In the genomic region with DNA sequence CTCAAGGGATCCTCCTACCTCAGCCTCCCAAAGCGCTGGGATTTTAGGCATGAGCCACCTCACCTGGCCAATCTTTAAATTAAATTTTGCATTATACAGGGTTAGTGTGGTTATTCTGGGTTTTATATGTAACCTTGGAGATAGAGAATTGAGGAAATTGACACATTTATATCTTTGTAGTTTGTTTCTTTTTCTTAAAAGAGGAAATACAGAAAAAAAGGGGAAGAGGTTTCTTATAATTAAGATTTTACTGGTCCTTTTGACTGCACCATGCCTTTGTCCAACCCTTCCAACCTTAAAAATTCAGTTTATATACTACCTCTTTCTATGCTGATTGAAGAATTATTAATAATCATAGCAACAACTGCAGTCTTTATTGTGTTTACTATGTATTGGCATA, we compare ENCODE assay signal across 1 cellular context.
TF ChIP-seq lines count a peak whose summit lies in the region.

No MANE protein-coding gene starts in this region.

TF ChIP-seq in K562, 482 proteins besides CTCF, POLR2A, EP300 and RAD21 (continued from another document):
- TF ChIP-seq, protein P1, sequence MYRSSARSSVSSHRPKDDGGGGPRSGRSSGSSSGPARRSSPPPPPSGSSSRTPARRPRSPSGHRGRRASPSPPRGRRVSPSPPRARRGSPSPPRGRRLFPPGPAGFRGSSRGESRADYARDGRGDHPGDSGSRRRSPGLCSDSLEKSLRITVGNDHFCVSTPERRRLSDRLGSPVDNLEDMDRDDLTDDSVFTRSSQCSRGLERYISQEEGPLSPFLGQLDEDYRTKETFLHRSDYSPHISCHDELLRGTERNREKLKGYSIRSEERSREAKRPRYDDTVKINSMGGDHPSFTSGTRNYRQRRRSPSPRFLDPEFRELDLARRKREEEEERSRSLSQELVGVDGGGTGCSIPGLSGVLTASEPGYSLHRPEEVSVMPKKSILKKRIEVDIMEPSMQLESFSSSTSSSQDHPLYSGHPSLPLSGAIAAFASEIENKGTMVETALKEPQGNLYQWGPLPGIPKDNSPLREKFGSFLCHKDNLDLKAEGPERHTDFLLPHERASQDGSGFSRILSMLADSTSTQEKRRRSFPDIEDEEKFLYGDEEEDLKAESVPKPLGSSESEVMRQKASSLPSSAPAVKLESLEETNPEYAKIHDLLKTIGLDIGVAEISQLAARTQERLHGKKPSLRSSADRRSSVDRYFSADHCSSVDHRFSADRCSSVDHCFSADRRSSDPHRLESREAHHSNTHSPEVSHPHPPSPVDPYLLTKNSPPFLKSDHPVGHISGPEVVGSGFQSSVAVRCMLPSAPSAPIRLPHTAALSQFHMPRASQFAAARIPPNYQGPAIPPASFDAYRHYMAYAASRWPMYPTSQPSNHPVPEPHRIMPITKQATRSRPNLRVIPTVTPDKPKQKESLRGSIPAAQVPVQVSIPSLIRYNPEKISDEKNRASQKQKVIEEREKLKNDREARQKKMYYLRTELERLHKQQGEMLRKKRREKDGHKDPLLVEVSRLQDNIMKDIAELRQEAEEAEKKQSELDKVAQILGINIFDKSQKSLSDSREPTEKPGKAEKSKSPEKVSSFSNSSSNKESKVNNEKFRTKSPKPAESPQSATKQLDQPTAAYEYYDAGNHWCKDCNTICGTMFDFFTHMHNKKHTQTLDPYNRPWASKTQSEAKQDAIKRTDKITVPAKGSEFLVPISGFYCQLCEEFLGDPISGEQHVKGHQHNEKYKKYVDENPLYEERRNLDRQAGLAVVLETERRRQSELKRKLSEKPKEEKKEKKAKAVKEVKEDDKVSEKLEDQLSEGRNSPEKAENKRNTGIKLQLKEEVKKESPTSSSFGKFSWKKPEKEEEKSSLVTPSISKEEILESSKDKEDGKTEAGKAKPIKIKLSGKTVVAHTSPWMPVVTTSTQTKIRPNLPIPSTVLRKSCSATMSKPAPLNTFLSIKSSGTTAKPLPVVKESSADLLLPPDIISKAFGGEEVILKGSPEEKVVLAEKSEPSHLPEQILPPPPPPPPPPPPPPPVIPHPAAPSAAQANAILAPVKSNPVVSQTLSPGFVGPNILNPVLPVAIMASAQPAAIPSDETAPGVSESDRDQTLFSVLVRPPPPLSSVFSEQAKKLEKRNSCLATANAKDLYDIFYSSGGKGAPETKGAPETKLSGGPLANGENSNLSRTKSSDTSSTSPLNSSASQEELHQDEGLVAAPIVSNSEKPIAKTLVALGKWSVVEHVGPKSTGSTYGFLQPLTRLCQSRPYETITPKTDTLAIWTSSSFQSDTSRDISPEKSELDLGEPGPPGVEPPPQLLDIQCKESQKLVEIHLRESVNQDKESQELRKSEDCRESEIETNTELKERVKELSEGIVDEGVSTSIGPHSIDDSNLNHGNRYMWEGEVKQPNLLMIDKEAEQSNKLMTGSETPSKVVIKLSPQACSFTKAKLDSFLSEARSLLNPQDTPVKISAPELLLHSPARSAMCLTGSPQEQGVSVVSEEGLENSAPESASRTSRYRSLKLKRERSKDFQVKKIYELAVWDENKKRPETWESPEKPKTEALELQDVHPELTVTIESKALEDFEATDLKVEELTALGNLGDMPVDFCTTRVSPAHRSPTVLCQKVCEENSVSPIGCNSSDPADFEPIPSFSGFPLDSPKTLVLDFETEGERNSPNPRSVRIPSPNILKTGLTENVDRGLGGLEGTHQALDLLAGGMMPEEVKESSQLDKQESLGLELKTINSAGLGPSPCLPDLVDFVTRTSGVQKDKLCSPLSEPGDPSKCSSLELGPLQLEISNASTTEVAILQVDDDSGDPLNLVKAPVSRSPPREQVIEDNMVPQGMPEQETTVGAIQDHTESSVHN (IDR thresholded peaks at IDR 0.05; ENCODE audit: borderline replicate concordance in 1 of 2, low read depth in 1 of 2), result no peak
